In genomic region chr1:201096977-201097856, GRCh38 we compare ENCODE assay signal across 26 cellular contexts. TPM values are rescaled to one million over a fixed set of nuclear protein-coding genes. Genes with fewer than 3 reads are reported as not detected.
"Had no signal": no experiment of that assay in that cellular context is flagged by ENCODE, and none has a peak within 500 bp of the region (broad histone marks: within the 10 kb centered on the region; RNA-seq: fewer than 3 reads in every experiment).

No MANE protein-coding gene starts in this region.

- DNase-seq: caudate nucleus; colonic mucosa; dermis blood vessel endothelial cell; erythroblast; foreskin melanocyte; heart right ventricle; kidney glomerular epithelial cell; mammary epithelial cell; mucosa of descending colon; ovary; right cardiac atrium; spleen; stimulated activated CD4-positive, alpha-beta T cell treated with anti-CD3 and anti-CD28 coated beads, Interleukin-15, amount 100 ng/mL, for 24 hours; stimulated activated CD4-positive, alpha-beta T cell treated with anti-CD3 and anti-CD28 coated beads, Interleukin-1b, Interleukin-23, amount 100 ng/mL, for 48 hours; stimulated activated CD4-positive, alpha-beta T cell treated with anti-CD3 and anti-CD28 coated beads, Interleukin-4, amount 100 ng/mL, for 4 hours; stimulated activated naive B cell treated with anti-CD40 and anti-IgM and Interleukin-4, amounts not matched to agents 10 μg/mL and 1 μg/mL and 100 μg/mL, for 72 hours; stimulated activated naive CD8-positive, alpha-beta T cell treated with anti-CD3 and anti-CD28 coated beads, Interleukin-15, amount 100 ng/mL, for 72 hours; testis had no signal

- H3K9me3 Mint-ChIP-seq: natural killer cell treated with Interleukin-12 subunit alpha and Interleukin-12 subunit beta and Interleukin-15 and Interleukin-18, amount 100 ng/mL, for 72 hours; stimulated activated naive B cell treated with anti-CD40 and anti-IgM and Interleukin-4, amounts not matched to agents 10 μg/mL and 1 μg/mL and 100 μg/mL, for 72 hours; stimulated activated naive CD8-positive, alpha-beta T cell treated with anti-CD3 and anti-CD28 coated beads, Interleukin-15, amount 100 ng/mL, for 72 hours had no signal

- H3K27ac ChIP-seq: colonic mucosa, heart right ventricle, ovary, spleen, testis, tibial nerve had no signal

- H3K36me3 Mint-ChIP-seq: natural killer cell treated with Interleukin-12 subunit alpha and Interleukin-12 subunit beta and Interleukin-15 and Interleukin-18, amount 100 ng/mL, for 72 hours; stimulated activated naive B cell treated with anti-CD40 and anti-IgM and Interleukin-4, amounts not matched to agents 10 μg/mL and 1 μg/mL and 100 μg/mL, for 72 hours had no signal

- H3K27me3 ChIP-seq: colonic mucosa, ovary, spleen, testis, tibial nerve had no signal

- H3K27ac Mint-ChIP-seq: natural killer cell treated with Interleukin-12 subunit alpha and Interleukin-12 subunit beta and Interleukin-15 and Interleukin-18, amount 100 ng/mL, for 72 hours; stimulated activated naive B cell treated with anti-CD40 and anti-IgM and Interleukin-4, amounts not matched to agents 10 μg/mL and 1 μg/mL and 100 μg/mL, for 72 hours; stimulated activated naive CD8-positive, alpha-beta T cell treated with anti-CD3 and anti-CD28 coated beads, Interleukin-15, amount 100 ng/mL, for 72 hours had no signal

- H3K36me3 ChIP-seq: colonic mucosa, heart right ventricle, ovary, spleen, tibial nerve had no signal

- H3K4me1 ChIP-seq: colonic mucosa, heart right ventricle, spleen, tibial nerve had no signal

- H3K4me3 ChIP-seq: colonic mucosa, heart right ventricle, mucosa of descending colon, ovary, spleen, testis, tibial nerve had no signal

- H3K9me3 ChIP-seq: colonic mucosa, heart right ventricle, mucosa of descending colon, ovary, spleen, testis, tibial nerve had no signal

- H3K27me3 Mint-ChIP-seq: stimulated activated naive CD8-positive, alpha-beta T cell treated with anti-CD3 and anti-CD28 coated beads, Interleukin-15, amount 100 ng/mL, for 72 hours had no signal

- H3K4me3 Mint-ChIP-seq: natural killer cell treated with Interleukin-12 subunit alpha and Interleukin-12 subunit beta and Interleukin-15 and Interleukin-18, amount 100 ng/mL, for 72 hours; stimulated activated naive B cell treated with anti-CD40 and anti-IgM and Interleukin-4, amounts not matched to agents 10 μg/mL and 1 μg/mL and 100 μg/mL, for 72 hours; stimulated activated naive CD8-positive, alpha-beta T cell treated with anti-CD3 and anti-CD28 coated beads, Interleukin-15, amount 100 ng/mL, for 72 hours had no signal

- ATAC-seq: heart right ventricle; left lobe of liver; mucosa of descending colon; right cardiac atrium; stimulated activated naive B cell treated with anti-CD40 and anti-IgM and Interleukin-4, amounts not matched to agents 10 μg/mL and 1 μg/mL and 100 μg/mL, for 72 hours; stimulated activated naive CD8-positive, alpha-beta T cell treated with anti-CD3 and anti-CD28 coated beads, Interleukin-15, amount 100 ng/mL, for 72 hours had no signal

- H3K4me1 Mint-ChIP-seq: stimulated activated naive CD8-positive, alpha-beta T cell treated with anti-CD3 and anti-CD28 coated beads, Interleukin-15, amount 100 ng/mL, for 72 hours had no signal

RNA-seq across cellular contexts. Expression of gene CACNA1S, which starts 15.0 kb away (rescaled TPM):
- total RNA-seq: colonic mucosa; dermis blood vessel endothelial cell; left lobe of liver; mammary epithelial cell; mucosa of descending colon; natural killer cell treated with Interleukin-12 subunit alpha and Interleukin-12 subunit beta and Interleukin-15 and Interleukin-18, amount 100 ng/mL, for 72 hours; subcutaneous adipose tissue; tibial nerve; ureter had no signal
- polyA plus RNA-seq: mammary epithelial cell, right cardiac atrium had no signal

RNA-seq across cellular contexts. Expression of gene ASCL5, which starts 29.8 kb away (rescaled TPM):
- total RNA-seq: cerebellum; colonic mucosa; dermis blood vessel endothelial cell; heart right ventricle; left lobe of liver; lower leg skin; mammary epithelial cell; mucosa of descending colon; natural killer cell treated with Interleukin-12 subunit alpha and Interleukin-12 subunit beta and Interleukin-15 and Interleukin-18, amount 100 ng/mL, for 72 hours; ovary; posterior vena cava; right cardiac atrium; subcutaneous adipose tissue; tibial nerve; ureter had no signal
- polyA plus RNA-seq: heart right ventricle, mammary epithelial cell, right cardiac atrium had no signal
